In genomic region chr12:85036241-85036707, GRCh38 we compare ENCODE assay signal across 8 cellular contexts. TPM values are rescaled to one million over a fixed set of nuclear protein-coding genes. Genes with fewer than 3 reads are reported as not detected.
DNase-seq lines count a peak whose midpoint lies in the region; ATAC-seq, FAIRE-seq and TF ChIP-seq lines count a peak whose summit lies in the region.

A gene with protein sequence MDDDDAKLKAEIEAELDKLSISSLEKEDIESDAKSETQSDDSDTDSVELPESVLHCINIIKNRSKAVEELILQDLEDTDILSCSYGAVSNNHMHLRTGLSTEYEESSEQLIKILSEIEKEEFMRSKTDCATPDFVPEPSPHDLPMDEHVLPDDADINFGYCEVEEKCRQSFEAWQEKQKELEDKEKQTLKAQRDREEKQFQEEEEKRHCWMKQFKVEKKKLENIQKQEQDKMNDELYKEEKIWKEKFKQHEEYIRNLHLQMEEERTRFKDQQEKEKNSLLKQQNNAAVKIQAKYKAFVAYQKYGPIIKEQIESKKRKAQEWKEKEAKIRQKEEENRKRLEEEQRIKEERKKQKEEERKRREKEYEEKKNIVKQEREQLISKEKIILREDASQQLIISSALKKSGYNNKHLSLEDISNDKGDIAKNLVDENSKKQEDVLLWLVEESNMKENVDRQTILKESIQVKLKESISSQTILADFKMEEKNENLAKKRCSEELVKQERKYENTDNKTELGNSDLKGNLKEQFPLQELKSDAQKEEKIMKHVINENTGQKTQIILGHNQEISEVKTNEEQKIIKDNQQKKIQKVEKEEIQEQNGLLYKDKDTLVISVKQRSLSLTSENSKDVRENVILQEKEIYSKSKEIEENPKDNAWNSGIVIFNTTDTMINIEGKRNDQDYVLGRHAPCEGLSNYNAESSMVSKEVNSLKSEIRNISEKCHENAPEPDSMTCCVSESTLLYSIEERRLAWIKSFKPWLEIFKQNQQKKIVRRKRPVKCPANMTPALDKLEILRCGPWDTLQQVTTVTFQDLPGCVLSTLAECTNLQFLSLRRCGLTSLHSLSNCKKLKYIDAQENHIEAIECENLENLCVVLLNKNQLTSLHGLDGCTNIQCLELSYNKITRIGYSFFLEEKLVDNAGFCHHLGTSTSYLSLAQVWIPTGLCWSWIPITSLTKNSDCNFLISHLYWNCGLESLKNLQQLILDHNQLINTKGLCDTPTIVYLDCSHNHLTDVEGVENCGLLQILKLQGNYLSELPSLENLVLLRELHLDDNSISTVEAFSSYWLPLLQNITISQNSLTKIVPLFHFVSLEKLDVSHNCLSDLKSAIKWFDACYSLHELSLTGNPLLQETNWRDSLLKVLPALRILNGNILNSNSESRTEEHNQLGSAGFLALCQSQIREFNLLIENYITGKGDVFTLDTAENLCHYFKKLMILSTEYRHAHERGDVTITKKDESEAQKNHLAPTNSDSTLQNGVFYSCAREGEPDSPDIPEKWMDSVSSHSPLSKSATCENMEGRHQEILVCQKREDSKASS (N-terminal part only) (plus strand): TSS chr12:85036351. CDS start chr12:85038177, 1,826 bp downstream.
TSS of gene TSPAN19 (minus strand) at chr12:85036277. CDS start at chr12:85029946, 6,331 bp downstream.

- H3K4me1 ChIP-seq in HUES6 (ENCODE audit: control insufficient read depth, insufficient read depth, low read length) = no peaks in the 10 kb centered on the region
- H3K4me1 ChIP-seq in Panc1 (ENCODE audit: control insufficient read depth, insufficient read depth, low read length) = no peaks in the 10 kb centered on the region
- no peaks in the 10 kb centered on the region for H3K4me1 ChIP-seq in K562 (replicated peaks in 1 of 2; ENCODE audit: control insufficient read depth in 2 of 2, insufficient read depth in 2 of 2, low read length in 2 of 2)

- in situ Hi-C loops in Panc1 (cut with HindIII; ENCODE audit: low pct_unique_long_range_greater_than_20kb, low sequenced_read_pairs) (no loop called here), K562 (cut with MboI) (no loop called here)

- H3K36me3 ChIP-seq in HUES6 (ENCODE audit: control insufficient read depth, insufficient read depth, low read length) = no peaks in the 10 kb centered on the region
- H3K36me3 ChIP-seq in Panc1 (ENCODE audit: control insufficient read depth, insufficient read depth, low read length) = no peaks in the 10 kb centered on the region
- H3K36me3 ChIP-seq in K562 (ENCODE audit: control insufficient read depth, insufficient read depth, low read length) = no peaks in the 10 kb centered on the region

- no peak for FAIRE-seq in K562 (lab: Jason Lieb, UNC)

- H3K27ac ChIP-seq in HUES6 (ENCODE audit: low read depth, low read length) (no peak within 1 kb of the TSS), Panc1 (ENCODE audit: low read length) (no peak within 1 kb of the TSS), K562 (ENCODE audit: extremely low read depth, low read depth, low read length) (no peak within 1 kb of the TSS)

- no peak for TF ChIP-seq RAD21 in K562 (CRISPR knock-in tag; conservative IDR thresholded peaks at IDR 0.05 in 1 of 2, IDR thresholded peaks at IDR 0.05 in 1 of 2)

- TF ChIP-seq CTCF in Panc1 (IDR thresholded peaks at IDR 0.05) (no peak), K562 (IDR thresholded peaks at IDR 0.05 in 2 of 3, conservative IDR thresholded peaks at IDR 0.05 in 1 of 3; ENCODE audit: insufficient read depth in 2 of 3, low read depth in 1 of 3, low read length in 3 of 3) (no peak)

- H3K9ac ChIP-seq in HUES6 (ENCODE audit: low read length) = peak within 1 kb of the TSS; percentile 41
- no peak within 1 kb of the TSS for H3K9ac ChIP-seq in K562 (ENCODE audit: insufficient read depth in 1 of 2, low read depth in 2 of 2, low read length in 2 of 2)

- no peak within 1 kb of the TSS for H2AFZ ChIP-seq in K562 (ENCODE audit: low read depth, low read length)

- no peaks in the 10 kb centered on the region for H3K9me1 ChIP-seq in K562 (ENCODE audit: control insufficient read depth, insufficient read depth, low read length)

- BruUV-seq in Panc1 (replicated peaks; lab: Mats Ljungman, UMichigan) (no TSS peak), K562 (replicated peaks; lab: Mats Ljungman, UMichigan) (no TSS peak)

- no peak for TF ChIP-seq POLR2A in K562 (conservative IDR thresholded peaks at IDR 0.05)

- no peak within 1 kb of the TSS for H3K4me2 ChIP-seq in K562 (ENCODE audit: insufficient read depth, low read length)

- H4K20me1 ChIP-seq in K562 (replicated peaks; ENCODE audit: control insufficient read depth, insufficient read depth, low read length) = no peaks in the 10 kb centered on the region

- WGBS in K562 (ENCODE audit: insufficient coverage, low coverage, missing lambda C conversion rate) = 2% methylated on average over 22 of the region's 22 CpGs

- H3K4me3 ChIP-seq in HUES6 (ENCODE audit: low read depth, low read length) = peak within 1 kb of the TSS; percentile 70
- peak within 1 kb of the TSS; percentile 61 to 75 for H3K4me3 ChIP-seq in Panc1 (ENCODE audit: low read depth in 2 of 2, low read length in 2 of 2)
- no peak within 1 kb of the TSS for H3K4me3 ChIP-seq in K562

- no peaks in the 10 kb centered on the region for H3K9me3 ChIP-seq in HUES6 (ENCODE audit: control insufficient read depth, insufficient read depth, low read depth, low read length)
- no peaks in the 10 kb centered on the region for H3K9me3 ChIP-seq in Panc1 (ENCODE audit: control insufficient read depth, insufficient read depth, low read depth, low read length)
- H3K9me3 ChIP-seq in K562 (replicated peaks; ENCODE audit: control insufficient read depth, insufficient read depth, low read depth, low read length) = peaks cover 2% of the 10 kb centered on the region; the same call in 1 of the 2 replicates

- H3K27me3 ChIP-seq in HUES6 (ENCODE audit: control insufficient read depth, insufficient read depth, low read length) (no peaks in the 10 kb centered on the region), Panc1 (ENCODE audit: control insufficient read depth, insufficient read depth, low read length) (no peaks in the 10 kb centered on the region), K562 (ENCODE audit: control insufficient read depth in 2 of 2, insufficient read depth in 2 of 2, low read length in 2 of 2) (no peaks in the 10 kb centered on the region)

- DNase-seq in Daoy (ENCODE audit: low read depth) (peak; percentile 91), Panc1 (ENCODE audit: low read depth, low spot score) (peak; percentile 39), K562 (ENCODE audit: extremely low read depth in 1 of 4, low spot score in 3 of 4) (peak in 2 of 4 experiments; percentile 4 to 7), hypothalamus (lab: John Stamatoyannopoulos, UW) (peak in 48 of 51 donors; percentile 1 to 87 (median 46)), putamen (ENCODE audit: low spot score) (peak; percentile 86), AML-193 (lab: John Stamatoyannopoulos, UW) (no peak)

- CTCF ChIA-PET in Panc1 (lab: Charles Lee) (no interaction called here), K562 (lab: Yijun Ruan, JAX; ENCODE audit: low intra/inter-chr PET ratio) (no interaction called here)

- no peak for TF ChIP-seq EP300 in K562 (IDR thresholded peaks at IDR 0.05; ENCODE audit: low read length)

- intact Hi-C loops in Panc1 (cut with micrococcal nuclease; ENCODE audit: unreplicated experiment) (no loop called here), K562 (cut with micrococcal nuclease) (no loop called here)

- ATAC-seq in GM21619 (IDR thresholded peaks at IDR 0.05; ENCODE audit: unreplicated experiment) (peak; percentile 96), Panc1 (peak; percentile 93), K562 (no peak)

- POLR2A ChIA-PET in Panc1 (lab: Charles Lee) = no interaction called here
- POLR2A ChIA-PET in K562 (lab: Yijun Ruan, JAX) = no interaction called here

- H3K79me2 ChIP-seq in K562 (ENCODE audit: control insufficient read depth, insufficient read depth, low read length) = no peaks in the 10 kb centered on the region

RNA-seq across cellular contexts. Expression of the first gene that starts in this region (rescaled TPM):
- 0.51 and 1.6 TPM in 2 replicates for total RNA-seq in Daoy (2014; rRNA removed; shearing (Covaris generic))
- total RNA-seq in Panc1 (2021; ENCODE audit: unreplicated experiment) (0.15 TPM), K562 (2014; rRNA removed) (not detected in 2 replicates), K562 (2014; rRNA removed; fragmentation: Illumina TruSeq; extraction: Trizol) (not detected in 2 replicates), K562 (2015; rRNA removed; fragmentation: Illumina TruSeq; extraction: Trizol) (not detected in 2 replicates), K562 (2021) (not detected in 2 replicates)
- 0.25 TPM for polyA plus RNA-seq in Panc1 (2012; ENCODE audit: insufficient read length)
- total RNA-seq in K562 (2011; cell fraction: chromatin; rRNA removed; ENCODE audit: low replicate concordance) = not detected in 2 replicates
- total RNA-seq in K562 (2011; cell fraction: nucleolus; rRNA removed) = not detected in 2 replicates
- total RNA-seq in K562 (2011; cell fraction: nucleoplasm; rRNA removed) = not detected in 2 replicates
- polyA plus RNA-seq in K562 (2011; rRNA removed) (not detected in 2 replicates), K562 (2014; fragmentation: Illumina TruSeq; extraction: Trizol) (not detected in 2 replicates), K562 (2014; fragmentation: Nextera tagmentation; extraction: Ambion mirVana) (not detected), K562 (2014; rRNA removed) (not detected in 2 replicates)
- polyA plus RNA-seq in K562 (2011; cell fraction: cytosol; rRNA removed) = not detected in 2 replicates
- polyA plus RNA-seq in K562 (2011; cell fraction: nucleus; rRNA removed) = not detected in 2 replicates
- not detected in 2 replicates for polyA plus RNA-seq in K562 (2012)
- polyA minus RNA-seq in K562 (2011; rRNA and poly(A)+ RNA removed) = not detected in 2 replicates
- polyA minus RNA-seq in K562 (2011; cell fraction: cytosol; rRNA and poly(A)+ RNA removed) = not detected in 2 replicates
- not detected in 2 replicates for polyA minus RNA-seq in K562 (2011; cell fraction: nucleus; rRNA and poly(A)+ RNA removed)

RNA-seq across cellular contexts. Expression of gene TSPAN19, which starts in this region (rescaled TPM):
- 0.91 TPM in 1 of 2 replicates, not detected in the other for total RNA-seq in Daoy (2014; rRNA removed; shearing (Covaris generic))
- total RNA-seq in Panc1 (2021; ENCODE audit: unreplicated experiment) (not detected), K562 (2014; rRNA removed) (not detected in 2 replicates), K562 (2014; rRNA removed; fragmentation: Illumina TruSeq; extraction: Trizol) (not detected in 2 replicates), K562 (2015; rRNA removed; fragmentation: Illumina TruSeq; extraction: Trizol) (not detected in 2 replicates), K562 (2021) (not detected in 2 replicates)
- not detected for polyA plus RNA-seq in Panc1 (2012; ENCODE audit: insufficient read length)
- total RNA-seq in K562 (2011; cell fraction: chromatin; rRNA removed; ENCODE audit: low replicate concordance) = not detected in 2 replicates
- total RNA-seq in K562 (2011; cell fraction: nucleolus; rRNA removed) = not detected in 2 replicates
- total RNA-seq in K562 (2011; cell fraction: nucleoplasm; rRNA removed) = not detected in 2 replicates
- polyA plus RNA-seq in K562 (2011; rRNA removed) (not detected in 2 replicates), K562 (2014; fragmentation: Illumina TruSeq; extraction: Trizol) (not detected in 2 replicates), K562 (2014; fragmentation: Nextera tagmentation; extraction: Ambion mirVana) (not detected), K562 (2014; rRNA removed) (not detected in 2 replicates)
- polyA plus RNA-seq in K562 (2011; cell fraction: cytosol; rRNA removed) = not detected in 2 replicates
- polyA plus RNA-seq in K562 (2011; cell fraction: nucleus; rRNA removed) = not detected in 2 replicates
- not detected in 2 replicates for polyA plus RNA-seq in K562 (2012)
- not detected in 2 replicates for polyA minus RNA-seq in K562 (2011; rRNA and poly(A)+ RNA removed)
- polyA minus RNA-seq in K562 (2011; cell fraction: cytosol; rRNA and poly(A)+ RNA removed) = not detected in 2 replicates
- polyA minus RNA-seq in K562 (2011; cell fraction: nucleus; rRNA and poly(A)+ RNA removed) = not detected in 2 replicates

Comparison
In these comparisons a context has a peak if more than half of its experiments do, and no peak if none do; other contexts are left out.
1. Peak in DNase-seq, ATAC-seq and H3K4me3 ChIP-seq in Panc1; RNA of the genes that start here not detected or under 1 TPM.
2. DNase-seq: peak in Daoy (single experiment), hypothalamus (48 of 51) and putamen (single experiment); none in AML-193 (0 of 2).